In genomic region chrX:15399901-15400500, GRCh38 we compare ENCODE assay signal across 21 cellular contexts. TPM values are rescaled to one million over a fixed set of nuclear protein-coding genes. Genes with fewer than 3 reads are reported as not detected.
"Had no signal": no experiment of that assay in that cellular context is flagged by ENCODE, and none has a peak within 500 bp of the region (broad histone marks: within the 10 kb centered on the region; RNA-seq: fewer than 3 reads in every experiment).

No MANE protein-coding gene starts in this region.

- H3K27ac Mint-ChIP-seq: activated CD4-positive, alpha-beta T cell treated with anti-CD3 and anti-CD28 coated beads, Interleukin-2, amount 10 ng/mL, durations not matched to agents 24 days and 14 days; activated CD8-positive, alpha-beta T cell treated with anti-CD3 and anti-CD28 coated beads for 36 hours; activated naive CD4-positive, alpha-beta T cell treated with anti-CD3 and anti-CD28 coated beads for 36 hours; activated T-helper 2 cell treated with anti-CD3 and anti-CD28 coated beads, Interferon-gamma antibody, Interleukin-2, Interleukin-4, amounts not matched to agents 10 μg/mL and 5 μg/mL and 100 μg/mL, durations not matched to agents 14 hours and 24 hours and 36 hours; stimulated activated naive CD8-positive, alpha-beta T cell treated with anti-CD3 and anti-CD28 coated beads, Interleukin-15, amount 100 ng/mL, for 72 hours; type B pancreatic cell had no signal

- H3K27ac ChIP-seq: dorsolateral prefrontal cortex, suprapubic skin had no signal

- H3K4me1 ChIP-seq: suprapubic skin had no signal

- H3K27me3 ChIP-seq: suprapubic skin had no signal

- H3K4me3 ChIP-seq: dorsolateral prefrontal cortex, suprapubic skin had no signal

- H3K9me3 ChIP-seq: suprapubic skin had no signal

- DNase-seq: activated CD4-positive, alpha-beta T cell treated with anti-CD3 and anti-CD28 coated beads, Interleukin-2, amount 10 ng/mL, durations not matched to agents 24 days and 14 days; activated CD8-positive, alpha-beta T cell treated with anti-CD3 and anti-CD28 coated beads for 36 hours; activated naive CD4-positive, alpha-beta T cell treated with anti-CD3 and anti-CD28 coated beads for 36 hours; activated T-cell treated with anti-CD3 and anti-CD28 coated beads, Interleukin-2, amount 50 U/mL, for 1 hour; central memory CD4-positive, alpha-beta T cell; dorsolateral prefrontal cortex; foreskin melanocyte; glutamatergic neuron; hypothalamus; islet precursor cell; left colon; mammary epithelial cell; occipital lobe; right cardiac atrium; small intestine; stimulated activated CD4-positive, alpha-beta T cell treated with anti-CD3 and anti-CD28 coated beads, Interleukin-4, amount 100 ng/mL, for 1 hour; stimulated activated naive CD8-positive, alpha-beta T cell treated with anti-CD3 and anti-CD28 coated beads, Interleukin-15, amount 100 ng/mL, for 72 hours had no signal

- H3K9me3 Mint-ChIP-seq: activated CD4-positive, alpha-beta T cell treated with anti-CD3 and anti-CD28 coated beads, Interleukin-2, amount 10 ng/mL, durations not matched to agents 24 days and 14 days; activated CD8-positive, alpha-beta T cell treated with anti-CD3 and anti-CD28 coated beads for 36 hours; activated naive CD4-positive, alpha-beta T cell treated with anti-CD3 and anti-CD28 coated beads for 36 hours; activated T-helper 2 cell treated with anti-CD3 and anti-CD28 coated beads, Interferon-gamma antibody, Interleukin-2, Interleukin-4, amounts not matched to agents 10 μg/mL and 5 μg/mL and 100 μg/mL, durations not matched to agents 14 hours and 24 hours and 36 hours; brain; stimulated activated naive CD8-positive, alpha-beta T cell treated with anti-CD3 and anti-CD28 coated beads, Interleukin-15, amount 100 ng/mL, for 72 hours had no signal

- H3K36me3 Mint-ChIP-seq: brain had no signal

- H3K4me1 Mint-ChIP-seq: activated CD4-positive, alpha-beta T cell treated with anti-CD3 and anti-CD28 coated beads, Interleukin-2, amount 10 ng/mL, durations not matched to agents 24 days and 14 days; stimulated activated naive CD8-positive, alpha-beta T cell treated with anti-CD3 and anti-CD28 coated beads, Interleukin-15, amount 100 ng/mL, for 72 hours had no signal

- H3K27me3 Mint-ChIP-seq: activated CD4-positive, alpha-beta T cell treated with anti-CD3 and anti-CD28 coated beads, Interleukin-2, amount 10 ng/mL, durations not matched to agents 24 days and 14 days; activated CD8-positive, alpha-beta T cell treated with anti-CD3 and anti-CD28 coated beads for 36 hours; brain; stimulated activated naive CD8-positive, alpha-beta T cell treated with anti-CD3 and anti-CD28 coated beads, Interleukin-15, amount 100 ng/mL, for 72 hours; type B pancreatic cell had no signal

- ATAC-seq: activated CD8-positive, alpha-beta T cell treated with anti-CD3 and anti-CD28 coated beads for 36 hours; left colon; stimulated activated naive CD8-positive, alpha-beta T cell treated with anti-CD3 and anti-CD28 coated beads, Interleukin-15, amount 100 ng/mL, for 72 hours had no signal

- H3K4me3 Mint-ChIP-seq: activated CD4-positive, alpha-beta T cell treated with anti-CD3 and anti-CD28 coated beads, Interleukin-2, amount 10 ng/mL, durations not matched to agents 24 days and 14 days; activated CD8-positive, alpha-beta T cell treated with anti-CD3 and anti-CD28 coated beads for 36 hours; activated naive CD4-positive, alpha-beta T cell treated with anti-CD3 and anti-CD28 coated beads for 36 hours; brain; stimulated activated naive CD8-positive, alpha-beta T cell treated with anti-CD3 and anti-CD28 coated beads, Interleukin-15, amount 100 ng/mL, for 72 hours; type B pancreatic cell had no signal

- H3K36me3 ChIP-seq: suprapubic skin had no signal

- FAIRE-seq: small intestine had no signal

RNA-seq across cellular contexts. Expression of gene VEGFD, which starts 15.8 kb away (rescaled TPM):
- total RNA-seq: activated CD4-positive, alpha-beta T cell treated with anti-CD3 and anti-CD28 coated beads, Interleukin-2, amount 10 ng/mL, durations not matched to agents 24 days and 14 days; activated CD8-positive, alpha-beta T cell treated with anti-CD3 and anti-CD28 coated beads for 36 hours; activated naive CD4-positive, alpha-beta T cell treated with anti-CD3 and anti-CD28 coated beads for 36 hours; activated T-helper 2 cell treated with anti-CD3 and anti-CD28 coated beads, Interferon-gamma antibody, Interleukin-2, Interleukin-4, amounts not matched to agents 10 μg/mL and 5 μg/mL and 100 μg/mL, durations not matched to agents 14 hours and 24 hours and 36 hours; occipital lobe had no signal
